ENCODE assay signal across 8 cellular contexts in the genomic region with DNA sequence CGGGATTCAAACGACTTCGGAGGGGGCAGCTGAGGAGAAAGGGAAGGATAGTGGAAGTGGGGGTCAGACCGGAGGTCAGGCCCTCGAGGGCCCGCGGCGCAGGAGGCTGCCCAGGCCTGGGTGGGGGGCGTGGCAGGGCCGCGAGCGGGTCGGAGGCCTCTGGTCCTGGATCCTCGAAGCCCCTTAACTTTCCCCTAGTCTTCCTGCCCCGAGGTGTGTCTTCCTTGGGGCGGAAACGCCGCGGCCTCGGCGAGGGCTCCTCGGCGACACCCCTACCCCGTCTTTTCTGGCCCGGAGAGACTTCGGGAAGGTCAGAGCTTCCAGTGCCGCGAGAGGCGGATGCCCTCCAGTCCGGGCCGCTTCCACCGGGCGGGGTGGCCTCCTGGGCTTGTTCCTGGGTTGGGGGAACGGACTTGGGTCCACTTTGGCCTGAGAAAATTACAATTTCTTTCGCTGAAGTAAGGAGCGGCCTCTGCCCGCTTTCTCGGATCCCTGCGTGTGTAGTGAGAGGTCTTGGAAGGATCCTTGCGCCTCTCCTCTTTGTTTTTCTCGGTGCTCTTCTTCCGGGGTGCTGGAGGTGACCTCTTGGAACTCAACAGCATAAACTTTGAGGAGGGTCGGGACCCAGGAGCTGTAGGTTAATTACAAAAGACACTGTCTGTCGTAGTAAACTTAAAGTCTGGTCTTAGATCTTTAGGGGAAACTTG.
DNase-seq lines count a peak whose midpoint lies in the region; ATAC-seq and TF ChIP-seq lines count a peak whose summit lies in the region.

No MANE protein-coding gene starts in this region.

- peak overlapping the region; percentile 71 to 75 for H3K4me3 ChIP-seq in neutrophil (ENCODE audit: low read depth in 1 of 2, low read length in 1 of 2)

- peak; percentile 9 for ATAC-seq in GM21786 (IDR thresholded peaks at IDR 0.05; ENCODE audit: unreplicated experiment)

- H3K36me3 ChIP-seq in neutrophil: no peaks in the 10 kb centered on the region

- TF ChIP-seq RAD21 in Ishikawa (IDR thresholded peaks at IDR 0.05; ENCODE audit: low read depth): no peak

- peak; percentile 3 for DNase-seq in DMS153 treated with DMSO at 0.1 percent for 48 hours (lab: John Stamatoyannopoulos, UW; ENCODE audit: unreplicated experiment)
- no peak for DNase-seq in DMS153 (lab: John Stamatoyannopoulos, UW)
- DNase-seq in activated T-helper 1 cell treated with Interleukin-2 at 50 U/mL for 16 hours (ENCODE audit: low read depth): peak; percentile 22
- DNase-seq in germinal center (ENCODE audit: low spot score): peak; percentile 38
- no peak for DNase-seq in NCI-H2029 (lab: John Stamatoyannopoulos, UW)

- H3K4me1 ChIP-seq in neutrophil (ENCODE audit: control insufficient read depth in 1 of 2, insufficient read depth in 1 of 2, low read depth in 1 of 2, low read length in 1 of 2): peaks cover 34 to 49% of the 10 kb centered on the region in 2 experiments

- no peak for TF ChIP-seq CTCF in neutrophil (IDR thresholded peaks at IDR 0.05)

- TF ChIP-seq EP300 in Ishikawa (IDR thresholded peaks at IDR 0.05; ENCODE audit: borderline replicate concordance): no peak; the same call in 1 of the 2 replicates

- H3K9me3 ChIP-seq in neutrophil: no peaks in the 10 kb centered on the region

- H3K27me3 ChIP-seq in neutrophil: no peaks in the 10 kb centered on the region

- peak overlapping the region; percentile 87 for H3K27ac ChIP-seq in neutrophil

TF ChIP-seq in Ishikawa, 13 proteins besides CTCF, POLR2A, EP300 and RAD21:
- TF ChIP-seq ZBTB7A (IDR thresholded peaks at IDR 0.05; ENCODE audit: low read depth): no peak
- peak; percentile 39; the same call in 1 of the 2 replicates for TF ChIP-seq TAF1 (IDR thresholded peaks at IDR 0.05; ENCODE audit: low read depth)

Comparison
In these comparisons a context has a peak if more than half of its experiments do, and no peak if none do; other contexts are left out.
1. DNase-seq: peak in DMS153 treated with DMSO at 0.1 percent for 48 hours (single experiment), activated T-helper 1 cell treated with Interleukin-2 at 50 U/mL for 16 hours (single experiment) and germinal center (single experiment); none in DMS153 (single experiment) and NCI-H2029 (single experiment).